ENCODE assay signal across 19 cellular contexts in genomic region chr11:8362899-8363298, GRCh38.
DNase-seq lines count a peak whose midpoint lies in the region; ATAC-seq, FAIRE-seq and TF ChIP-seq lines count a peak whose summit lies in the region.
"Had no signal": no experiment of that assay in that cellular context is flagged by ENCODE, and none has a peak within 500 bp of the region (broad histone marks: within the 10 kb centered on the region; RNA-seq: fewer than 3 reads in every experiment).

No MANE protein-coding gene starts in this region.

- H3K27me3 Mint-ChIP-seq in CD14-positive monocyte (ENCODE audit: low read depth in 3 of 3) = peaks cover 0 to 1% (median 0%) of the 10 kb centered on the region in 3 donors
- peaks cover 4% of the 10 kb centered on the region for H3K27me3 Mint-ChIP-seq in activated T-helper 17 cell treated with anti-CD3 and anti-CD28 coated beads, Interleukin-2, amount 50 U/mL, for 72 hours
- H3K27me3 Mint-ChIP-seq: CD4-positive, CD25-positive, alpha-beta regulatory T cell had no signal

- H2BK15ac ChIP-seq in mesenchymal stem cell (ENCODE audit: low read depth, poor library complexity, severe bottlenecking) = no peak overlapping the region

- no peak overlapping the region for H3K4me2 ChIP-seq in mesenchymal stem cell (ENCODE audit: low read length, poor library complexity, severe bottlenecking)

- no peak overlapping the region for H2BK120ac ChIP-seq in mesenchymal stem cell (ENCODE audit: low read depth, low read length)

- H3K4ac ChIP-seq in mesenchymal stem cell (ENCODE audit: low read depth in 1 of 2, low read length in 2 of 2) = no peak overlapping the region

- H3K27ac ChIP-seq in RWPE2 (ENCODE audit: poor library complexity, severe bottlenecking) = no peak overlapping the region
- no peak overlapping the region for H3K27ac ChIP-seq in kidney (ENCODE audit: low read depth in 2 of 2, low read length in 2 of 2)
- H3K27ac ChIP-seq in spleen = no peak overlapping the region
- H3K27ac ChIP-seq in mesenchymal stem cell (ENCODE audit: low read length, poor library complexity, severe bottlenecking) = no peak overlapping the region
- H3K27ac ChIP-seq: GM23248 had no signal

- H3K9me3 Mint-ChIP-seq in CD14-positive monocyte = peaks cover 0 to 2% (median 0%) of the 10 kb centered on the region in 7 donors
- no peaks in the 10 kb centered on the region for H3K9me3 Mint-ChIP-seq in activated T-helper 17 cell treated with anti-CD3 and anti-CD28 coated beads, Interleukin-2, amount 50 U/mL, for 72 hours
- H3K9me3 Mint-ChIP-seq: CD4-positive, CD25-positive, alpha-beta regulatory T cell; CD8-positive, alpha-beta T cell had no signal

- TF ChIP-seq CTCF in CD14-positive monocyte (IDR thresholded peaks at IDR 0.05) (no peak), RWPE2 (IDR thresholded peaks at IDR 0.05; ENCODE audit: poor library complexity, severe bottlenecking) (no peak), kidney (IDR thresholded peaks at IDR 0.05; ENCODE audit: borderline replicate concordance, extremely low read depth, insufficient read depth) (no peak), spleen (IDR thresholded peaks at IDR 0.05 in 8 of 11, conservative IDR thresholded peaks at IDR 0.05 in 3 of 11) (no peak)

- H2BK12ac ChIP-seq in mesenchymal stem cell (ENCODE audit: low read length in 2 of 2) = no peak overlapping the region

- no peaks in the 10 kb centered on the region for H3K9me3 ChIP-seq in RWPE2 (ENCODE audit: severe bottlenecking)
- H3K9me3 ChIP-seq in kidney (ENCODE audit: control insufficient read depth in 1 of 2, low read length in 2 of 2) = no peaks in the 10 kb centered on the region
- no peaks in the 10 kb centered on the region for H3K9me3 ChIP-seq in spleen
- no peaks in the 10 kb centered on the region for H3K9me3 ChIP-seq in mesenchymal stem cell (ENCODE audit: control insufficient read depth, low read length)
- H3K9me3 ChIP-seq: Caco-2 had no signal

- H2AFZ ChIP-seq in mesenchymal stem cell (ENCODE audit: low read depth, low read length) = no peak overlapping the region
- H2AFZ ChIP-seq: GM23248 had no signal

- no peak for FAIRE-seq in kidney (lab: Jason Lieb, UNC)
- FAIRE-seq: G401.6, GM12892, H1 had no signal

- H3K4me3 ChIP-seq in RWPE2 (ENCODE audit: severe bottlenecking) = no peak overlapping the region
- no peak overlapping the region for H3K4me3 ChIP-seq in kidney (ENCODE audit: low read length in 2 of 2)
- H3K4me3 ChIP-seq in spleen = no peak overlapping the region
- no peak overlapping the region for H3K4me3 ChIP-seq in mesenchymal stem cell (ENCODE audit: insufficient read depth in 1 of 2, low read depth in 1 of 2, low read length in 2 of 2)
- H3K4me3 ChIP-seq: GM23248 had no signal

- H2AK5ac ChIP-seq in mesenchymal stem cell (ENCODE audit: low read length, severe bottlenecking) = no peak overlapping the region

- no peaks in the 10 kb centered on the region for H3K79me1 ChIP-seq in mesenchymal stem cell (replicated peaks; ENCODE audit: low read length, poor library complexity, severe bottlenecking)

- WGBS in spleen, 5 donors = 80 to 92% (median 85%) methylated on average over 8 of the region's 8 CpGs
- WGBS in mesenchymal stem cell = 53% methylated on average over 6 of the region's 8 CpGs

- no peak overlapping the region for H3K14ac ChIP-seq in mesenchymal stem cell (ENCODE audit: low read length in 2 of 2)

- H3K23ac ChIP-seq in mesenchymal stem cell (ENCODE audit: low read length in 2 of 2) = no peak overlapping the region

- H3K27me3 ChIP-seq in RWPE2 (ENCODE audit: insufficient read depth, poor library complexity, severe bottlenecking) (no peaks in the 10 kb centered on the region), spleen (replicated peaks in 1 of 7) (no peaks in the 10 kb centered on the region), mesenchymal stem cell (ENCODE audit: control insufficient read depth in 1 of 2, insufficient read depth in 1 of 2, low read length in 2 of 2) (peaks cover 14 to 72% of the 10 kb centered on the region in 2 experiments)

- H3K18ac ChIP-seq in mesenchymal stem cell (ENCODE audit: low read depth in 1 of 2, low read length in 2 of 2) = no peak overlapping the region

- no peak overlapping the region for H3K4me3 Mint-ChIP-seq in CD14-positive monocyte
- no peak overlapping the region for H3K4me3 Mint-ChIP-seq in activated T-helper 17 cell treated with anti-CD3 and anti-CD28 coated beads, Interleukin-2, amount 50 U/mL, for 72 hours
- H3K4me3 Mint-ChIP-seq: CD4-positive, CD25-positive, alpha-beta regulatory T cell; CD8-positive, alpha-beta T cell had no signal

- no peak for DNase-seq in CD14-positive monocyte (ENCODE audit: low spot score)
- DNase-seq in RWPE2 (ENCODE audit: low spot score) = peak; percentile 17
- peak; percentile 48 for DNase-seq in kidney
- DNase-seq in spleen = peak; percentile 53
- no peak for DNase-seq in mesenchymal stem cell
- DNase-seq: C1 segment of cervical spinal cord; Caco-2; CD4-positive, CD25-positive, alpha-beta regulatory T cell; CD8-positive, alpha-beta T cell; DMS153; DND-41; GM23248; H7; HCEC 1CT had no signal

- H2BK5ac ChIP-seq in mesenchymal stem cell (ENCODE audit: low read depth, low read length, poor library complexity, severe bottlenecking) = no peak overlapping the region

- no peaks in the 10 kb centered on the region for H3K36me3 Mint-ChIP-seq in CD14-positive monocyte
- no peaks in the 10 kb centered on the region for H3K36me3 Mint-ChIP-seq in activated T-helper 17 cell treated with anti-CD3 and anti-CD28 coated beads, Interleukin-2, amount 50 U/mL, for 72 hours (ENCODE audit: low read depth)
- H3K36me3 Mint-ChIP-seq: CD4-positive, CD25-positive, alpha-beta regulatory T cell; CD8-positive, alpha-beta T cell had no signal

- H4K91ac ChIP-seq in mesenchymal stem cell (ENCODE audit: low read length) = no peak overlapping the region

- H3K27ac Mint-ChIP-seq in CD14-positive monocyte = peak overlapping the region in 6 of 7 donors; percentile 43 to 78 (median 72)
- no peak overlapping the region for H3K27ac Mint-ChIP-seq in activated T-helper 17 cell treated with anti-CD3 and anti-CD28 coated beads, Interleukin-2, amount 50 U/mL, for 72 hours
- H3K27ac Mint-ChIP-seq: CD4-positive, CD25-positive, alpha-beta regulatory T cell; CD8-positive, alpha-beta T cell had no signal

- H3K4me1 ChIP-seq in RWPE2 (ENCODE audit: insufficient read depth, poor library complexity, severe bottlenecking) = no peaks in the 10 kb centered on the region
- peaks cover 0 to 5% of the 10 kb centered on the region in 2 donors for H3K4me1 ChIP-seq in kidney (ENCODE audit: control insufficient read depth in 1 of 2, insufficient read depth in 1 of 2, low read depth in 1 of 2, low read length in 2 of 2)
- no peaks in the 10 kb centered on the region for H3K4me1 ChIP-seq in spleen
- no peaks in the 10 kb centered on the region for H3K4me1 ChIP-seq in mesenchymal stem cell (ENCODE audit: control insufficient read depth, insufficient read depth, low read depth, low read length)
- H3K4me1 ChIP-seq: Caco-2 had no signal

- no peak overlapping the region for H4K8ac ChIP-seq in mesenchymal stem cell (ENCODE audit: low read length)

- no peak overlapping the region for H3K9ac ChIP-seq in kidney (ENCODE audit: low read length in 2 of 2)
- no peak overlapping the region for H3K9ac ChIP-seq in mesenchymal stem cell (ENCODE audit: low read length)
- H3K9ac ChIP-seq: GM23248 had no signal

- no peak for ATAC-seq in RWPE2 (ENCODE audit: low read depth)
- ATAC-seq in GM21367 (IDR thresholded peaks at IDR 0.05; ENCODE audit: unreplicated experiment) = no peak
- ATAC-seq in activated T-helper 17 cell treated with anti-CD3 and anti-CD28 coated beads, Interleukin-2, amount 50 U/mL, for 72 hours (replicated peaks) = no peak
- ATAC-seq: CD8-positive, alpha-beta T cell had no signal

- no peak for TF ChIP-seq POLR2A in spleen (IDR thresholded peaks at IDR 0.05)

- H3K36me3 ChIP-seq in RWPE2 (ENCODE audit: low read depth) (no peaks in the 10 kb centered on the region), kidney (ENCODE audit: control insufficient read depth in 1 of 2, insufficient read depth in 2 of 2, low read length in 2 of 2) (no peaks in the 10 kb centered on the region), spleen (no peaks in the 10 kb centered on the region), mesenchymal stem cell (ENCODE audit: control insufficient read depth in 1 of 2, insufficient read depth in 2 of 2, low read depth in 1 of 2, low read length in 2 of 2) (no peaks in the 10 kb centered on the region)

- peaks cover 27% of the 10 kb centered on the region for H3K4me1 Mint-ChIP-seq in CD14-positive monocyte
- H3K4me1 Mint-ChIP-seq in activated T-helper 17 cell treated with anti-CD3 and anti-CD28 coated beads, Interleukin-2, amount 50 U/mL, for 72 hours = no peaks in the 10 kb centered on the region
- H3K4me1 Mint-ChIP-seq: CD4-positive, CD25-positive, alpha-beta regulatory T cell had no signal

- intact Hi-C loops in CD14-positive monocyte (cut with micrococcal nuclease) (no loop called here), kidney (cut with DNase I) (no loop called here), spleen (cut with DNase I; ENCODE audit: low total_unique reads) (no loop called here)

Comparison
In these comparisons a context has a peak if more than half of its experiments do, and no peak if none do; other contexts are left out.
1. DNase-seq: peak in RWPE2 (single experiment), kidney (single experiment) and spleen (single experiment); none in CD14-positive monocyte (single experiment) and mesenchymal stem cell (single experiment).